Comparison of ENCODE assay signal across 8 cellular contexts in the genomic region with DNA sequence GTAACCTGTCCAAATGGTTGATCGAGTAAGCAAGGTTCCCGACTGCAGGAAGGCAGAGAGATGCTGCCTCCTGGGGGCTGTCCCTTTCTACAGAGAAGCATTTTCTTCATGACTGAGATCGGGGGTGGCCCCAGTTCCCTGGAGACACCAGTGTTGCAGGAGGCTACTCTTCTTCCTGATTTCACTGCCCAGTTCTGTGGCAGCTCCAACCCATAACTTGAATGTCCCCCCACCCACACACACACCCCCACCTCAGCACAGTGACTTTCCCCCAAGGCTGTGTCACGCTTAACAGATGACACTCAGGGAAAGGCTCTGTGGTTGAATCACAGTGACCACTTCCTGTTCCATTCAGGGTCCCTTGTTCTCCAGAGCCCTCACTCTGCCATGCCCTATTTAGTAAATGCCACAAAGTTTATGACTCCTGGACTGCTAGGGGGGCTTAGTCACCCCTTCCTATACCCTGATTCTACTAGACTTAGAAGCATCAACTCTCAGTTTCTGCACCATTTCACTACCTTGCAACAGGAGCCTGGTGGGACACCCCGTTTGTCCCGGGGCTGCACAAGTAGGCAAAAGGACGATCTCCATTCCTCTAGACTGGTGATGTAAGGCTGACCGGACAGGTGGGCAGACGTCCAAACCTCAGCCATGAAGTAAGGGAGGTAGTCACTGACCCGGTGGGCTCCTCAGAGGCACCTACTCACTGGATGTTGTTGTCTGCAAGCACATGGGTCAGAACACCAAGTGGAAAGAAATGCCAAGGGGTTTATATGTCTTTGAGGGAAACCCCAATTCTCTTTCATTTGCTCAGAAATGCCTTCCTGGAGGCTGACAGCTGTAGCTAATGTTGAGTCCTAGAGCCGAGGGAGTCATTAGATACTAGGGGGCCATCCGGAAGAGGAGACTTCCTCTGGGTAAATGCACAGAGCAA. TPM values are rescaled to one million over a fixed set of nuclear protein-coding genes. Genes with fewer than 3 reads are reported as not detected.
DNase-seq lines count a peak whose midpoint lies in the region; ATAC-seq and TF ChIP-seq lines count a peak whose summit lies in the region.

No MANE protein-coding gene starts in this region.

- H2AFZ ChIP-seq in KMS-11 (ENCODE audit: low read depth) = peak overlapping the region; percentile 20; the same call in 1 of the 2 replicates

- H3K79me2 ChIP-seq in KMS-11 (ENCODE audit: insufficient read depth, low read depth) = no peaks in the 10 kb centered on the region

- no peak for TF ChIP-seq EP300 in sigmoid colon (IDR thresholded peaks at IDR 0.05)

- peak; percentile 84 for ATAC-seq in GM21786 (IDR thresholded peaks at IDR 0.05; ENCODE audit: unreplicated experiment)

- H3K4me3 ChIP-seq in KMS-11 (IDR thresholded peaks at IDR 0.05; ENCODE audit: insufficient read depth, low read depth, low read length) (no peak overlapping the region), epithelial cell of esophagus (ENCODE audit: low read length) (no peak overlapping the region), sigmoid colon (no peak overlapping the region)

- 50 to 61% methylated on average over 12 of the region's 12 CpGs for WGBS in sigmoid colon, 2 donors

- H3K36me3 ChIP-seq in KMS-11 (ENCODE audit: insufficient read depth) = no peaks in the 10 kb centered on the region
- H3K36me3 ChIP-seq in sigmoid colon = no peaks in the 10 kb centered on the region

- H3K4me2 ChIP-seq in KMS-11 = peak overlapping the region; percentile 65

- no peak for TF ChIP-seq POLR2A in sigmoid colon (IDR thresholded peaks at IDR 0.05)

- no peaks in the 10 kb centered on the region for H3K27me3 ChIP-seq in KMS-11 (ENCODE audit: insufficient read depth, low read depth)
- no peaks in the 10 kb centered on the region for H3K27me3 ChIP-seq in sigmoid colon

- CTCF ChIA-PET in GM10248 (lab: Yijun Ruan, JAX) = interaction anchor here (1.0 to 2.0 kb wide), 4 partner anchors 27 to 230 kb away, joined by 3 to 6 read pairs (median 4); no protein-coding TSS in a partner anchor

- H3K27ac ChIP-seq in KMS-11 = no peak overlapping the region
- H3K27ac ChIP-seq in sigmoid colon = no peak overlapping the region

- H3K4me1 ChIP-seq in KMS-11 (ENCODE audit: low read depth, poor library complexity, severe bottlenecking) (peaks cover 42% of the 10 kb centered on the region), sigmoid colon (no peaks in the 10 kb centered on the region)

- TF ChIP-seq CTCF in GM10248 (IDR thresholded peaks at IDR 0.05; ENCODE audit: control extremely low read depth, extremely low read depth, low read depth, missing control alignments) = peak; percentile 21
- peak; percentile 37; the same call in 1 of the 2 replicates for TF ChIP-seq CTCF in KMS-11 (conservative IDR thresholded peaks at IDR 0.05; ENCODE audit: low read depth, low read length)
- TF ChIP-seq CTCF in epithelial cell of esophagus (IDR thresholded peaks at IDR 0.05; ENCODE audit: insufficient read depth, low read depth, low read length, missing control alignments) = peak; percentile 30
- TF ChIP-seq CTCF in sigmoid colon (IDR thresholded peaks at IDR 0.05) = peak in 3 of 4 experiments; percentile 7 to 27 (median 22)

- H3K9ac ChIP-seq in KMS-11 = no peak overlapping the region; the same call in 1 of the 2 replicates

- H3K9me3 ChIP-seq in sigmoid colon = no peaks in the 10 kb centered on the region

- no peaks in the 10 kb centered on the region for H4K20me1 ChIP-seq in KMS-11 (ENCODE audit: insufficient read depth)

- POLR2A ChIA-PET in GM10248 (lab: Yijun Ruan, JAX) = no interaction called here

- DNase-seq in GM10248 (ENCODE audit: extremely low spot score) (peak; percentile 72), epithelial cell of esophagus (ENCODE audit: low read depth) (peak; percentile 53), sigmoid colon (no peak), NCI-H510A treated with DMSO at 0.1 percent for 48 hours (lab: John Stamatoyannopoulos, UW) (no peak), midbrain (lab: John Stamatoyannopoulos, UW) (no peak)
- peak; percentile 62 to 77 for DNase-seq in activated CD4-positive, alpha-beta T cell treated with anti-CD3 and anti-CD28 coated beads for 4 hours

- intact Hi-C loops in sigmoid colon (cut with DNase I) = no loop called here

RNA-seq across cellular contexts. Expression of a gene that starts 31.3 kb away (rescaled TPM):
- 10 to 100 TPM; 27.2 to 43.5 (median 34.8) TPM for total RNA-seq in sigmoid colon
- polyA plus RNA-seq in sigmoid colon = 10 to 100 TPM; 12.6 to 21.6 (median 13.6) TPM

RNA-seq across cellular contexts. Expression of a gene that starts 38.5 kb away (rescaled TPM):
- 10 to 100 TPM in 2 of 4 donors, 1 to 10 TPM in 2; 3.6 to 42.1 (median 7.6) TPM for total RNA-seq in sigmoid colon
- 10 to 100 TPM; 12.0 to 35.8 (median 20.9) TPM for polyA plus RNA-seq in sigmoid colon

Comparison
In these comparisons a context has a peak if more than half of its experiments do, and no peak if none do; other contexts are left out.
1. DNase-seq: peak in GM10248 (single experiment), activated CD4-positive, alpha-beta T cell treated with anti-CD3 and anti-CD28 coated beads for 4 hours (2 of 2) and epithelial cell of esophagus (single experiment); none in sigmoid colon (single experiment), NCI-H510A treated with DMSO at 0.1 percent for 48 hours (single experiment) and midbrain (single experiment).
2. Peak in every context shown above with its lines, with median percentiles within 50 percentile points of each other: CTCF ChIP-seq.